13 cellular contexts compared by ENCODE assay signal in genomic region chr6:35011096-35012041, GRCh38.
DNase-seq lines count a peak whose midpoint lies in the region; ATAC-seq and TF ChIP-seq lines count a peak whose summit lies in the region.
"Had no signal": no experiment of that assay in that cellular context is flagged by ENCODE, and none has a peak within 500 bp of the region (broad histone marks: within the 10 kb centered on the region; RNA-seq: fewer than 3 reads in every experiment).

No MANE protein-coding gene starts in this region.

- H4K12ac ChIP-seq in trophoblast cell (ENCODE audit: low read depth, low read length): no peak overlapping the region

- H3K9me3 ChIP-seq in trophoblast cell (ENCODE audit: insufficient read depth, low read depth, low read length): no peaks in the 10 kb centered on the region
- no peaks in the 10 kb centered on the region for H3K9me3 ChIP-seq in GM23248 (ENCODE audit: low read depth)
- H3K9me3 ChIP-seq: neutrophil, spleen had no signal

- H2BK120ac ChIP-seq in trophoblast cell (ENCODE audit: insufficient read depth, low read length, poor library complexity): no peak overlapping the region

- H3K27ac ChIP-seq in trophoblast cell (ENCODE audit: low read depth, low read length) (no peak overlapping the region), GM23248 (no peak overlapping the region)
- H3K27ac ChIP-seq: neutrophil, spleen had no signal

- H3K27me3 ChIP-seq in trophoblast cell (ENCODE audit: insufficient read depth, low read length) (no peaks in the 10 kb centered on the region), GM23248 (replicated peaks; ENCODE audit: insufficient read depth) (no peaks in the 10 kb centered on the region)
- H3K27me3 ChIP-seq: neutrophil, spleen had no signal

- H3F3A ChIP-seq in GM23248 (ENCODE audit: insufficient read depth): peaks cover 27% of the 10 kb centered on the region

- DNase-seq in activated CD4-positive, alpha-beta T cell treated with anti-CD3 and anti-CD28 coated beads, Interleukin-2, amount 50 U/mL, for 48 hours: peak; percentile 6 to 7
- DNase-seq in activated CD4-positive, alpha-beta T cell treated with anti-CD3 and anti-CD28 coated beads, Interleukin-2, amount 50 U/mL, for 4 hours: no peak
- DNase-seq in SK-MEL-5 (ENCODE audit: low read depth, low spot score) (peak; percentile 42), trophoblast cell (no peak), GM23248 (no peak), erythroblast (lab: John Stamatoyannopoulos, UW) (no peak)
- DNase-seq: DMS153, MV-4-11, NCI-H446, spleen had no signal

- H3K9me2 ChIP-seq in GM23248 (ENCODE audit: insufficient read depth): no peaks in the 10 kb centered on the region

- H4K8ac ChIP-seq in trophoblast cell (ENCODE audit: low read depth, low read length): no peak overlapping the region

- peak overlapping the region; percentile 42 for H3K4ac ChIP-seq in trophoblast cell (ENCODE audit: low read depth, low read length)

- no peaks in the 10 kb centered on the region for H4K20me1 ChIP-seq in GM23248 (ENCODE audit: insufficient read depth)

- H3K4me2 ChIP-seq in trophoblast cell (ENCODE audit: low read length) (no peak overlapping the region), GM23248 (ENCODE audit: unreplicated experiment) (no peak overlapping the region)

- in situ Hi-C loops in SK-MEL-5 (cut with HindIII; ENCODE audit: low pct_unique_long_range_greater_than_20kb, low sequenced_read_pairs): no loop called here
- in situ Hi-C loops in GM23248 (cut with MboI): no loop called here

- H2BK12ac ChIP-seq in trophoblast cell (ENCODE audit: low read length): no peak overlapping the region

- no peak overlapping the region for H3K23ac ChIP-seq in trophoblast cell (ENCODE audit: low read length)

- peaks cover 6 to 14% of the 10 kb centered on the region in 2 experiments for H3K36me3 ChIP-seq in trophoblast cell (ENCODE audit: control insufficient read depth in 1 of 2, insufficient read depth in 2 of 2, low read length in 2 of 2)
- H3K36me3 ChIP-seq in GM23248 (ENCODE audit: low read depth): no peaks in the 10 kb centered on the region

- no peak overlapping the region for H2AK5ac ChIP-seq in trophoblast cell (ENCODE audit: low read length)

- no peak overlapping the region for H2AFZ ChIP-seq in trophoblast cell (ENCODE audit: insufficient read depth, low read length, poor library complexity)
- no peak overlapping the region for H2AFZ ChIP-seq in GM23248

- no peak overlapping the region for H3K9ac ChIP-seq in trophoblast cell (ENCODE audit: low read length)
- no peak overlapping the region for H3K9ac ChIP-seq in GM23248

- no peak overlapping the region for H3K18ac ChIP-seq in trophoblast cell (ENCODE audit: low read length)

- WGBS in trophoblast cell (ENCODE audit: extremely low coverage, insufficient coverage, insufficient read length): no CpG with 5 or more reads among the region's 4 CpGs
- 70 to 72% methylated on average over 4 of the region's 4 CpGs for WGBS in GM23248 (ENCODE audit: low coverage in 1 of 2, low lambda C conversion rate in 2 of 2, missing lambda C conversion rate in 2 of 2), 2 experiments

- no peak overlapping the region for H2BK5ac ChIP-seq in trophoblast cell (ENCODE audit: low read depth, low read length, poor library complexity)

- ATAC-seq in GM19395 (IDR thresholded peaks at IDR 0.05; ENCODE audit: unreplicated experiment): peak; percentile 63
- ATAC-seq in HG03442 (IDR thresholded peaks at IDR 0.05; ENCODE audit: unreplicated experiment): no peak

- H3K79me1 ChIP-seq in trophoblast cell (ENCODE audit: low read length): peaks cover 3% of the 10 kb centered on the region

- H3K4me3 ChIP-seq in trophoblast cell (ENCODE audit: low read depth, low read length) (no peak overlapping the region), GM23248 (no peak overlapping the region)
- H3K4me3 ChIP-seq: spleen had no signal

- peaks cover 26% of the 10 kb centered on the region for H3K79me2 ChIP-seq in trophoblast cell (ENCODE audit: control insufficient read depth, insufficient read depth, low read length, poor library complexity)
- H3K79me2 ChIP-seq in GM23248 (ENCODE audit: insufficient read depth): no peaks in the 10 kb centered on the region

- H3K14ac ChIP-seq in trophoblast cell (ENCODE audit: low read length): no peak overlapping the region

- no peak for TF ChIP-seq POLR2A in erythroblast (IDR thresholded peaks at IDR 0.05; ENCODE audit: low read length)

- no peak overlapping the region for H4K91ac ChIP-seq in trophoblast cell (ENCODE audit: low read depth, low read length)

- peaks cover 18 to 34% of the 10 kb centered on the region in 2 experiments for H3K4me1 ChIP-seq in trophoblast cell (ENCODE audit: control insufficient read depth in 1 of 2, insufficient read depth in 2 of 2, low read length in 2 of 2)
- H3K4me1 ChIP-seq in GM23248 (ENCODE audit: insufficient read depth): peaks cover 21% of the 10 kb centered on the region

Comparison
In these comparisons a context has a peak if more than half of its experiments do, and no peak if none do; other contexts are left out.
1. DNase-seq: peak in activated CD4-positive, alpha-beta T cell treated with anti-CD3 and anti-CD28 coated beads, Interleukin-2, amount 50 U/mL, for 48 hours (2 of 2) and SK-MEL-5 (single experiment); none in activated CD4-positive, alpha-beta T cell treated with anti-CD3 and anti-CD28 coated beads, Interleukin-2, amount 50 U/mL, for 4 hours (0 of 2), trophoblast cell (0 of 2), GM23248 (single experiment) and erythroblast (0 of 2).